In genomic region chr14:47539065-47539464, GRCh38 we compare ENCODE assay signal across 11 cellular contexts.
DNase-seq lines count a peak whose midpoint lies in the region; ATAC-seq and TF ChIP-seq lines count a peak whose summit lies in the region.
"Had no signal": no experiment of that assay in that cellular context is flagged by ENCODE, and none has a peak within 500 bp of the region (broad histone marks: within the 10 kb centered on the region; RNA-seq: fewer than 3 reads in every experiment).

No MANE protein-coding gene starts in this region.

- H3K36me3 Mint-ChIP-seq in glutamatergic neuron (ENCODE audit: unreplicated experiment), result no peaks in the 10 kb centered on the region
- H3K36me3 Mint-ChIP-seq: activated naive CD8-positive, alpha-beta T cell treated with anti-CD3 and anti-CD28 coated beads, Interleukin-2, amount 10 ng/mL, durations not matched to agents 7 days and 5 days; CD4-positive, alpha-beta memory T cell had no signal

- no peak overlapping the region for H3K4me2 ChIP-seq in OCI-LY1 (ENCODE audit: low read length)

- no peaks in the 10 kb centered on the region for H4K20me1 ChIP-seq in OCI-LY1 (ENCODE audit: insufficient read depth, low read length)

- H3K9me2 ChIP-seq in OCI-LY1 (ENCODE audit: low read depth, low read length), result no peaks in the 10 kb centered on the region

- H3K36me3 ChIP-seq in heart left ventricle, result no peaks in the 10 kb centered on the region
- no peaks in the 10 kb centered on the region for H3K36me3 ChIP-seq in OCI-LY1 (ENCODE audit: insufficient read depth, low read length)
- H3K36me3 ChIP-seq in upper lobe of right lung, result no peaks in the 10 kb centered on the region

- H3K4me1 Mint-ChIP-seq in glutamatergic neuron (ENCODE audit: low read depth, unreplicated experiment), result peaks cover 4% of the 10 kb centered on the region
- H3K4me1 Mint-ChIP-seq: activated naive CD8-positive, alpha-beta T cell treated with anti-CD3 and anti-CD28 coated beads, Interleukin-2, amount 10 ng/mL, durations not matched to agents 7 days and 5 days; CD4-positive, alpha-beta memory T cell had no signal

- H3K4me1 ChIP-seq in heart left ventricle (no peaks in the 10 kb centered on the region), OCI-LY1 (ENCODE audit: insufficient read depth, low read length, severe bottlenecking) (no peaks in the 10 kb centered on the region), upper lobe of right lung (no peaks in the 10 kb centered on the region)

- H3K27me3 ChIP-seq in heart left ventricle (no peaks in the 10 kb centered on the region), OCI-LY1 (ENCODE audit: insufficient read depth, low read length) (no peaks in the 10 kb centered on the region), upper lobe of right lung (no peaks in the 10 kb centered on the region)

- TF ChIP-seq CTCF in heart left ventricle (IDR thresholded peaks at IDR 0.05), result peak in 10 of 12 donors; percentile 20 to 58 (median 34)
- peak; percentile 56; the same call in 1 of the 2 replicates for TF ChIP-seq CTCF in OCI-LY1 (IDR thresholded peaks at IDR 0.05; ENCODE audit: low read length)
- no peak for TF ChIP-seq CTCF in glutamatergic neuron (IDR thresholded peaks at IDR 0.05; ENCODE audit: partially characterized antibody, unreplicated experiment)
- TF ChIP-seq CTCF in upper lobe of right lung (IDR thresholded peaks at IDR 0.05), result peak; percentile 44

- H3K9me3 Mint-ChIP-seq in glutamatergic neuron (ENCODE audit: unreplicated experiment), result peaks cover 2% of the 10 kb centered on the region

- intact Hi-C loops in heart left ventricle (cut with DNase I) (loop anchor here in 1 of 10 donors (10.0 kb wide), 1 partner anchor 494 kb away; no protein-coding TSS in a partner anchor), Right ventricle myocardium superior (cut with DNase I) (no loop called here), upper lobe of right lung (cut with DNase I) (no loop called here)

- DNase-seq in heart left ventricle (peak in 1 of 5 donors; percentile 25), Right ventricle myocardium superior (no peak), glutamatergic neuron (peak; percentile 16), upper lobe of right lung (no peak)
- DNase-seq in activated T-cell treated with anti-CD3 and anti-CD28 coated beads, Interleukin-2, amount 50 U/mL, for 48 hours, result no peak
- DNase-seq: activated naive CD8-positive, alpha-beta T cell treated with anti-CD3 and anti-CD28 coated beads, Interleukin-2, amount 10 ng/mL, durations not matched to agents 7 days and 5 days; CD4-positive, alpha-beta memory T cell; GM23248 had no signal

- WGBS in heart left ventricle, 4 donors, result 31 to 49% (median 38%) methylated on average over 3 of the region's 3 CpGs

- H3F3A ChIP-seq in OCI-LY1 (ENCODE audit: insufficient read depth, low read length), result no peaks in the 10 kb centered on the region

- H3K27me3 Mint-ChIP-seq in glutamatergic neuron (ENCODE audit: unreplicated experiment), result no peaks in the 10 kb centered on the region
- H3K27me3 Mint-ChIP-seq: activated naive CD8-positive, alpha-beta T cell treated with anti-CD3 and anti-CD28 coated beads, Interleukin-2, amount 10 ng/mL, durations not matched to agents 7 days and 5 days; CD4-positive, alpha-beta memory T cell had no signal

- H3K27ac ChIP-seq in heart left ventricle (no peak overlapping the region), OCI-LY1 (ENCODE audit: low read depth, low read length, poor library complexity, severe bottlenecking) (no peak overlapping the region), upper lobe of right lung (no peak overlapping the region)
- H3K27ac ChIP-seq: GM23248 had no signal

- peak in 1 of 4 donors; percentile 24 for ATAC-seq in heart left ventricle
- no peak for ATAC-seq in Right ventricle myocardium superior (ENCODE audit: poor library complexity)
- ATAC-seq in upper lobe of right lung, result peak; percentile 64
- no peak for ATAC-seq in GM19467 (IDR thresholded peaks at IDR 0.05; ENCODE audit: unreplicated experiment)
- no peak for ATAC-seq in HG02623 (IDR thresholded peaks at IDR 0.05; ENCODE audit: unreplicated experiment)

- no peak for TF ChIP-seq POLR2A in heart left ventricle (IDR thresholded peaks at IDR 0.05)

- H3K9ac ChIP-seq in OCI-LY1 (ENCODE audit: low read length), result no peak overlapping the region
- H3K9ac ChIP-seq: GM23248 had no signal

- H3K27ac Mint-ChIP-seq in glutamatergic neuron (ENCODE audit: unreplicated experiment), result no peak overlapping the region
- H3K27ac Mint-ChIP-seq: activated naive CD8-positive, alpha-beta T cell treated with anti-CD3 and anti-CD28 coated beads, Interleukin-2, amount 10 ng/mL, durations not matched to agents 7 days and 5 days; CD4-positive, alpha-beta memory T cell had no signal

- H3K4me3 ChIP-seq in heart left ventricle (no peak overlapping the region), OCI-LY1 (ENCODE audit: low read depth, low read length, poor library complexity, severe bottlenecking) (no peak overlapping the region), upper lobe of right lung (no peak overlapping the region)
- H3K4me3 ChIP-seq: GM23248 had no signal

- H3K4me3 Mint-ChIP-seq in glutamatergic neuron (ENCODE audit: unreplicated experiment), result no peak overlapping the region
- H3K4me3 Mint-ChIP-seq: activated naive CD8-positive, alpha-beta T cell treated with anti-CD3 and anti-CD28 coated beads, Interleukin-2, amount 10 ng/mL, durations not matched to agents 7 days and 5 days; CD4-positive, alpha-beta memory T cell had no signal

- H3K9me3 ChIP-seq in heart left ventricle, result no peaks in the 10 kb centered on the region
- H3K9me3 ChIP-seq in OCI-LY1 (ENCODE audit: low read length), result no peaks in the 10 kb centered on the region
- H3K9me3 ChIP-seq in upper lobe of right lung, result no peaks in the 10 kb centered on the region

- H3K79me2 ChIP-seq in OCI-LY1 (ENCODE audit: insufficient read depth, low read length), result no peaks in the 10 kb centered on the region

- no peak overlapping the region for H2AFZ ChIP-seq in OCI-LY1 (ENCODE audit: low read length)
- H2AFZ ChIP-seq: GM23248 had no signal
